8 cellular contexts compared by ENCODE assay signal in the genomic region with DNA sequence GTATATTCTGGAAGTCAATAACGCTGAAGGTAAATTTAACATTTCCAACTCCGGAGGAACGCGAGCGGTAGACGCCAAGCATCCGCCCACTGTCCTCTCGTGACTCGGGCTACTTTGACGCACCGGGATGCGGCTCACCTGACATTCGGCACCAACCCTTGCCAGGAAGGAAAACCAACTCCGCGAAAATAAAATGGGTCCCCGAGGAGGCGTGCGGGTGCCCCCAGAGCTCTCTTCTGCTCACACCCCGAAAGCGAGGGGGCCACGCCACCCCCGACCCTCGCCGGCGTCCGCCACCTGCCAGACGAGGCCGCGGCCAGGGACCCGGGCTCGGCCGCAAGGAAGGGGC. TPM values are rescaled to one million over a fixed set of nuclear protein-coding genes. Genes with fewer than 3 reads are reported as not detected.
DNase-seq lines count a peak whose midpoint lies in the region.

No MANE protein-coding gene starts in this region.

- WGBS in ectodermal cell, 2 experiments, result 1% methylated on average over 32 of the region's 32 CpGs
- 1% methylated on average over 27 to 29 of the region's 32 CpGs for WGBS in mesodermal cell (ENCODE audit: insufficient coverage in 2 of 2), 2 experiments

- H3K27ac ChIP-seq in ectodermal cell (ENCODE audit: insufficient read depth, low read depth, low read length, poor library complexity, severe bottlenecking) (no peak overlapping the region), mesodermal cell (ENCODE audit: low read depth, low read length, severe bottlenecking) (no peak overlapping the region)

- DNase-seq in NK-92 treated with Interleukin-12 subunit alpha and Interleukin-12 subunit beta, amount 100 ng/mL, for 24 hours (lab: John Stamatoyannopoulos, UW), result peak; percentile 16
- DNase-seq in NK-92 (lab: John Stamatoyannopoulos, UW; ENCODE audit: unreplicated experiment), result no peak
- DNase-seq in HK-2 (ENCODE audit: unreplicated experiment), result peak; percentile 44
- DNase-seq in activated CD4-positive, alpha-beta T cell treated with anti-CD3 and anti-CD28 coated beads for 1 hour, result peak; percentile 24
- DNase-seq in stimulated activated CD8-positive, alpha-beta memory T cell treated with anti-CD3 and anti-CD28 coated beads, Interleukin-4, amount 100 ng/mL, for 24 hours (ENCODE audit: low read depth), result peak; percentile 13
- DNase-seq in amniotic stem cell (lab: John Stamatoyannopoulos, UW), result no peak

- H3K27me3 ChIP-seq in ectodermal cell (ENCODE audit: control insufficient read depth, insufficient read depth, low read length, poor library complexity, severe bottlenecking), result peaks cover 33% of the 10 kb centered on the region

- H3K36me3 ChIP-seq in ectodermal cell (ENCODE audit: control insufficient read depth, insufficient read depth, low read length), result no peaks in the 10 kb centered on the region
- no peaks in the 10 kb centered on the region for H3K36me3 ChIP-seq in mesodermal cell (ENCODE audit: control insufficient read depth, insufficient read depth, low read length)

- H3K4me1 ChIP-seq in ectodermal cell (ENCODE audit: control insufficient read depth, insufficient read depth, low read length), result peaks cover 6% of the 10 kb centered on the region
- H3K4me1 ChIP-seq in mesodermal cell (ENCODE audit: control insufficient read depth, insufficient read depth, low read length, poor library complexity, severe bottlenecking), result no peaks in the 10 kb centered on the region

- H3K9me3 ChIP-seq in ectodermal cell (ENCODE audit: control insufficient read depth, low read length) (no peaks in the 10 kb centered on the region), mesodermal cell (ENCODE audit: control insufficient read depth, low read length) (no peaks in the 10 kb centered on the region)

- peak overlapping the region; percentile 79 for H3K4me3 ChIP-seq in ectodermal cell (ENCODE audit: insufficient read depth, low read depth, low read length)
- peak overlapping the region; percentile 82 for H3K4me3 ChIP-seq in mesodermal cell (ENCODE audit: extremely low read depth, insufficient read depth, low read length, poor library complexity, severe bottlenecking)

RNA-seq across cellular contexts. Expression of gene ITSN2, which starts 0.7 kb away (rescaled TPM):
- polyA plus RNA-seq in ectodermal cell (2013, experiment 1 of 4), result 7.1 TPM
- polyA plus RNA-seq in ectodermal cell (2013, experiment 2 of 4), result 8.2 TPM
- polyA plus RNA-seq in ectodermal cell (2013, experiment 3 of 4), result 8.0 TPM
- polyA plus RNA-seq in ectodermal cell (2013, experiment 4 of 4), result 9.8 TPM
- polyA plus RNA-seq in mesodermal cell (2013, experiment 1 of 2), result 15.8 TPM
- polyA plus RNA-seq in mesodermal cell (2013, experiment 2 of 2), result 14.7 TPM

Comparison
In these comparisons a context has a peak if more than half of its experiments do, and no peak if none do; other contexts are left out.
1. DNase-seq: peak in NK-92 treated with Interleukin-12 subunit alpha and Interleukin-12 subunit beta, amount 100 ng/mL, for 24 hours (single experiment), HK-2 (single experiment), activated CD4-positive, alpha-beta T cell treated with anti-CD3 and anti-CD28 coated beads for 1 hour (single experiment) and stimulated activated CD8-positive, alpha-beta memory T cell treated with anti-CD3 and anti-CD28 coated beads, Interleukin-4, amount 100 ng/mL, for 24 hours (single experiment); none in NK-92 (single experiment) and amniotic stem cell (single experiment).